8 cellular contexts compared by ENCODE assay signal in genomic region chr16:23509763-23510153, GRCh38. TPM values are rescaled to one million over a fixed set of nuclear protein-coding genes. Genes with fewer than 3 reads are reported as not detected.
A peak's percentile ranks its signal among the peaks of the same experiment; 100 is the strongest.
DNase-seq lines count a peak whose midpoint lies in the region; ATAC-seq and TF ChIP-seq lines count a peak whose summit lies in the region.

No MANE protein-coding gene starts in this region.

- H3K4me3 ChIP-seq in HL-60 (replicated peaks; ENCODE audit: insufficient read depth, low read length) (peak overlapping the region; percentile 70), WERI-Rb-1 (ENCODE audit: low read depth, low read length) (peak overlapping the region; percentile 91), endocrine pancreas (ENCODE audit: control insufficient read depth, insufficient read depth, low read length) (peak overlapping the region; percentile 85), mucosa of rectum (ENCODE audit: low read length in 2 of 2) (peak overlapping the region; percentile 80 to 84), urinary bladder (ENCODE audit: low read depth, low read length) (peak overlapping the region; percentile 96)

- H3K4me1 ChIP-seq in endocrine pancreas (ENCODE audit: control insufficient read depth, insufficient read depth, low read length), result peaks cover 5% of the 10 kb centered on the region
- H3K4me1 ChIP-seq in mucosa of rectum (ENCODE audit: control insufficient read depth in 2 of 2, insufficient read depth in 2 of 2, low read length in 2 of 2), result peaks cover 14 to 17% of the 10 kb centered on the region in 2 donors
- peaks cover 2% of the 10 kb centered on the region for H3K4me1 ChIP-seq in urinary bladder (ENCODE audit: insufficient read depth)

- H3K36me3 ChIP-seq in WERI-Rb-1 (peaks cover 42% of the 10 kb centered on the region), endocrine pancreas (ENCODE audit: control insufficient read depth, insufficient read depth, low read length) (no peaks in the 10 kb centered on the region), mucosa of rectum (ENCODE audit: control insufficient read depth in 2 of 2, insufficient read depth in 2 of 2, low read length in 2 of 2) (peaks cover 0 to 4% of the 10 kb centered on the region in 2 donors), urinary bladder (ENCODE audit: insufficient read depth) (no peaks in the 10 kb centered on the region)

- H3K27ac ChIP-seq in HL-60 (replicated peaks) (peak overlapping the region; percentile 69), WERI-Rb-1 (peak overlapping the region; percentile 99), mucosa of rectum (ENCODE audit: low read depth in 2 of 2, low read length in 2 of 2) (peak overlapping the region; percentile 63 to 75), urinary bladder (ENCODE audit: low read depth) (peak overlapping the region; percentile 91)

- H3K27me3 ChIP-seq in HL-60 (ENCODE audit: insufficient read depth, poor library complexity, severe bottlenecking) (no peaks in the 10 kb centered on the region), WERI-Rb-1 (ENCODE audit: insufficient read depth, low read depth, severe bottlenecking) (no peaks in the 10 kb centered on the region), endocrine pancreas (ENCODE audit: control insufficient read depth, insufficient read depth, low read length) (no peaks in the 10 kb centered on the region), mucosa of rectum (ENCODE audit: control insufficient read depth in 2 of 2, insufficient read depth in 2 of 2, low read length in 2 of 2) (no peaks in the 10 kb centered on the region)

- H3K9me3 ChIP-seq in WERI-Rb-1 (ENCODE audit: severe bottlenecking) (no peaks in the 10 kb centered on the region), endocrine pancreas (ENCODE audit: control insufficient read depth, low read length) (no peaks in the 10 kb centered on the region), mucosa of rectum (ENCODE audit: control insufficient read depth in 2 of 2, low read length in 2 of 2) (no peaks in the 10 kb centered on the region)

- peak overlapping the region; percentile 73 for H3K9ac ChIP-seq in endocrine pancreas (ENCODE audit: control insufficient read depth, insufficient read depth, low read length)
- H3K9ac ChIP-seq in mucosa of rectum (ENCODE audit: low read depth in 1 of 2, low read length in 2 of 2), result peak overlapping the region; percentile 63 to 78

- no peak for ATAC-seq in HG03039 (IDR thresholded peaks at IDR 0.05; ENCODE audit: unreplicated experiment)

- DNase-seq in NCI-H1092 treated with DMSO at 0.1 percent for 48 hours (lab: John Stamatoyannopoulos, UW) (peak; percentile 34), NCI-H1092 (lab: John Stamatoyannopoulos, UW) (no peak), HL-60 (ENCODE audit: low read depth in 1 of 2, low spot score in 1 of 2) (no peak), WERI-Rb-1 (peak; percentile 93)

- no peak for TF ChIP-seq CTCF in HL-60 (IDR thresholded peaks at IDR 0.05; ENCODE audit: insufficient read depth, low read length)
- TF ChIP-seq CTCF in WERI-Rb-1 (IDR thresholded peaks at IDR 0.05; ENCODE audit: low read depth, low read length), result no peak

- 0% methylated on average over 16 of the region's 17 CpGs for WGBS in urinary bladder

RNA-seq across cellular contexts. Expression of gene GGA2, which starts 0.5 kb away (rescaled TPM):
- total RNA-seq in urinary bladder, result 43.7 TPM
- polyA plus RNA-seq in urinary bladder, result 23.4 TPM

RNA-seq across cellular contexts. Expression of gene EARS2, which starts 47.4 kb away (rescaled TPM):
- 27.5 TPM for total RNA-seq in urinary bladder
- 17.7 TPM for polyA plus RNA-seq in urinary bladder

RNA-seq across cellular contexts. Expression of gene UBFD1, which starts 47.8 kb away (rescaled TPM):
- total RNA-seq in urinary bladder, result 51.6 TPM
- 18.0 TPM for polyA plus RNA-seq in urinary bladder

RNA-seq across cellular contexts. Expression of gene COG7, which starts 56.8 kb away (rescaled TPM):
- 25.6 TPM for total RNA-seq in urinary bladder
- polyA plus RNA-seq in urinary bladder, result 16.6 TPM

Comparison
In these comparisons a context has a peak if more than half of its experiments do, and no peak if none do; other contexts are left out.
1. DNase-seq: peak in NCI-H1092 treated with DMSO at 0.1 percent for 48 hours (single experiment) and WERI-Rb-1 (single experiment); none in NCI-H1092 (single experiment) and HL-60 (0 of 2).
2. Peak in every context shown above with its lines, with median percentiles within 50 percentile points of each other: H3K27ac ChIP-seq and H3K4me3 ChIP-seq.